In the genomic region with DNA sequence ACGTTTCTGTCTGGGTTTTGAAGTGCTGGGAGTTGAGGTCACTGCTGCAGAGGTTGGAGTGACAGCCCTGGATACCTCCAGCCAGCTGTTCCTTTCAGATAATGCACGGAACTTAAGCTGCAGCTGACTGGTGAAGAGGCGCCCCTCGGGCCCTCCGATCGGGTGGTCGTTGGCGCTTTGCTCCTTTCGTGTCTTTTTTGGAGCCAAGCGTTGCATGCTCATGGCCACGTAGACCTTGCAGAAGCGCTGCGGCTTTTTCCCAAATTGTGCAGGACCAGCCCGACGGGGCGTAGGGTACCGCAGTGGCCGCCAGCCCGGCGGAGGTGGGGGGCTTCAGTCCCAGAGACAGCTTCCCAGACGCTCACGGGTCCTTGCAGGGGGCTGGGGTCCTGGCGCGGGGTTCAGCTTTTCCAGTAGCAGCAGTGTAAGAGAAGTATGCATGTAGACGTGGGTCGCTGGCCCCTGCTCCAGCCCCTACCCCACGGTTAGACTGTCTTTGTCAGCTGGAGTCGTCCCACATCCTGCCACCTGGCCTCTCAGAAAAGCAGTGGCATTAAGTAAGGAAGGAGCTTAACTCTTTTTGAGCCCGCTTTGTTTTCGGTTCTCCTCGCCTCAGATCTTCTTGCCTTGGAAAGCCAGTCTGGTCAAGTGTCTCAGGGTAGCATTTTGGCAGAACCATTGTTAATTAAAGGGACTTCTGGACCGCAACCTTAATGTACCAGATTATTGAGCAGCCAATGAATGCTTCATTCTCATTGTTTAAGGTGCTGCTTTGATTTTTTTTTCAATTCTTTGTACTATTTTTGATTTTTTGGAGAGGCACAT, we compare ENCODE assay signal across 8 cellular contexts. TPM values are rescaled to one million over a fixed set of nuclear protein-coding genes. Genes with fewer than 3 reads are reported as not detected.
DNase-seq lines count a peak whose midpoint lies in the region; ATAC-seq, FAIRE-seq and TF ChIP-seq lines count a peak whose summit lies in the region.

No MANE protein-coding gene starts in this region.

- no peak for TF ChIP-seq POLR2A in GM18505 (IDR thresholded peaks at IDR 0.05; ENCODE audit: borderline replicate concordance, extremely low read depth, insufficient read depth, insufficient read length)

- no peak for DNase-seq in RWPE2 (ENCODE audit: low spot score)
- no peak for DNase-seq in bronchial epithelial cell (ENCODE audit: low read depth)
- DNase-seq in kidney epithelial cell (ENCODE audit: low read depth) = no peak
- DNase-seq in stimulated activated naive CD4-positive, alpha-beta T cell treated with Interleukin-2 at 50 U/mL for 16 hours (lab: John Stamatoyannopoulos, UW) = peak; percentile 39
- no peak for DNase-seq in NCI-H2081 (lab: John Stamatoyannopoulos, UW)
- no peak for DNase-seq in NCI-H446 (lab: John Stamatoyannopoulos, UW)

- peaks cover 41% of the 10 kb centered on the region for H3K4me1 ChIP-seq in RWPE2 (ENCODE audit: insufficient read depth, poor library complexity, severe bottlenecking)

- no peaks in the 10 kb centered on the region for H3K9me3 ChIP-seq in RWPE2 (ENCODE audit: severe bottlenecking)

- peak overlapping the region; percentile 55 for H3K27ac ChIP-seq in RWPE2 (ENCODE audit: poor library complexity, severe bottlenecking)

- H3K36me3 ChIP-seq in RWPE2 (ENCODE audit: low read depth) (peaks cover 32% of the 10 kb centered on the region), bronchial epithelial cell (ENCODE audit: control insufficient read depth, insufficient read depth, low read length) (no peaks in the 10 kb centered on the region), kidney epithelial cell (ENCODE audit: control insufficient read depth, insufficient read depth, low read length) (no peaks in the 10 kb centered on the region)

- H3K4me3 ChIP-seq in RWPE2 (ENCODE audit: severe bottlenecking) (peak overlapping the region; percentile 74), bronchial epithelial cell (ENCODE audit: low read depth, low read length) (peak overlapping the region; percentile 82), kidney epithelial cell (ENCODE audit: low read depth, low read length) (peak overlapping the region; percentile 65)

- TF ChIP-seq CTCF in RWPE2 (IDR thresholded peaks at IDR 0.05; ENCODE audit: poor library complexity, severe bottlenecking) = no peak
- TF ChIP-seq CTCF in bronchial epithelial cell (IDR thresholded peaks at IDR 0.05; ENCODE audit: insufficient read depth, low read length, severe bottlenecking) = no peak
- TF ChIP-seq CTCF in kidney epithelial cell (IDR thresholded peaks at IDR 0.05; ENCODE audit: insufficient read depth, low read length, poor library complexity, severe bottlenecking) = no peak

- H3K27me3 ChIP-seq in RWPE2 (ENCODE audit: insufficient read depth, poor library complexity, severe bottlenecking) = no peaks in the 10 kb centered on the region
- H3K27me3 ChIP-seq in bronchial epithelial cell (ENCODE audit: control insufficient read depth, insufficient read depth, low read length) = no peaks in the 10 kb centered on the region
- no peaks in the 10 kb centered on the region for H3K27me3 ChIP-seq in kidney epithelial cell (ENCODE audit: control insufficient read depth, insufficient read depth, low read length)

- no peak for FAIRE-seq in bronchial epithelial cell (lab: Jason Lieb, UNC)

- peak; percentile 1 for ATAC-seq in GM18505 (IDR thresholded peaks at IDR 0.05; ENCODE audit: unreplicated experiment)
- peak; percentile 0 for ATAC-seq in HG02973 (IDR thresholded peaks at IDR 0.05; ENCODE audit: unreplicated experiment)
- peak; percentile 1; the same call in 2 of the 3 replicates for ATAC-seq in RWPE2 (ENCODE audit: low read depth)

RNA-seq across cellular contexts. Expression of gene TNFAIP3, which starts 0.8 kb away (rescaled TPM):
- 2.1 and 3.2 TPM in 2 replicates for total RNA-seq in bronchial epithelial cell
- 56.3 and 65.8 TPM in 2 replicates for total RNA-seq in kidney epithelial cell

Comparison
In these comparisons a context has a peak if more than half of its experiments do, and no peak if none do; other contexts are left out.
1. RNA of gene TNFAIP3, which starts 0.8 kb away (total RNA-seq): 56.3 to 65.8 TPM in kidney epithelial cell; 2.1 to 3.2 TPM in bronchial epithelial cell; every median in the first group is over 10 times any median in the second.
2. Peak in every context shown above with its lines, with median percentiles within 50 percentile points of each other: ATAC-seq and H3K4me3 ChIP-seq.